ENCODE assay signal across 2 cellular contexts in the genomic region with DNA sequence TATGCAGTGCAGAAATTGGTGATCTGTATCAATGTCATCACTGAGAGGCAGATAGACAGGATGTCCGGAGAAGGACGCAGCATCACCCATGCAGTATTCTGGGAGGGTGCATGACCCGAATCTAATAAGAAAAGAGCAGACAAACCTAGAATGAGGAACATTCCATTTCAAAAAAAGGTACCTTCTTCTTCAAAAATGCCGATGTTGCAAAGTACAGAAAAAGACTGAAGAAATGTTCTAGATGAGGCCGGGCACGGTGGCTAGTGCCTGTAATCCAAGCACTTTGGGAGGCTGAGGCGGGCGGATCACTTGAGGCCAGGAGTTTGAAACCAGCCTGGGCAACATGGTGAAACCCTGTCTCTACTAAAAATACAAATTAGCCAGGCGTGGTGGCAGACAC. TPM values are rescaled to one million over a fixed set of nuclear protein-coding genes. Genes with fewer than 3 reads are reported as not detected.
"Had no signal": no experiment of that assay in that cellular context is flagged by ENCODE, and none has a peak within 500 bp of the region (broad histone marks: within the 10 kb centered on the region; RNA-seq: fewer than 3 reads in every experiment).

No MANE protein-coding gene starts in this region.

RNA-seq across cellular contexts. Expression of a gene that starts 28.2 kb away (rescaled TPM):
- total RNA-seq: G401, GM12878 had no signal
